Comparison of ENCODE assay signal across 10 cellular contexts in genomic region chr20:10179574-10180298, GRCh38. TPM values are rescaled to one million over a fixed set of nuclear protein-coding genes. Genes with fewer than 3 reads are reported as not detected.
DNase-seq lines count a peak whose midpoint lies in the region; ATAC-seq and TF ChIP-seq lines count a peak whose summit lies in the region.
"Had no signal": no experiment of that assay in that cellular context is flagged by ENCODE, and none has a peak within 500 bp of the region (broad histone marks: within the 10 kb centered on the region; RNA-seq: fewer than 3 reads in every experiment).

No MANE protein-coding gene starts in this region.

- CTCF ChIA-PET in HEK293T (lab: Yijun Ruan, JAX): interaction anchor here (1.0 to 1.6 kb wide), 4 partner anchors 10 to 299 kb away, joined by 3 to 4 read pairs (median 3); no protein-coding TSS in a partner anchor
- CTCF ChIA-PET in CD8-positive, alpha-beta T cell (lab: Charles Lee): interaction anchor here (0.6 kb wide), 1 partner anchor 279 kb away, joined by 3 read pairs; no protein-coding TSS in a partner anchor

- no peak overlapping the region for H3K4me3 Mint-ChIP-seq in CD8-positive, alpha-beta T cell
- H3K4me3 Mint-ChIP-seq: stimulated activated effector memory CD8-positive, alpha-beta T cell treated with anti-CD3 and anti-CD28 coated beads, Interleukin-12 subunit alpha, Interleukin-12 subunit beta, amount 100 ng/mL, for 72 hours had no signal

- H3K27ac Mint-ChIP-seq in CD8-positive, alpha-beta T cell: no peak overlapping the region
- H3K27ac Mint-ChIP-seq: stimulated activated effector memory CD8-positive, alpha-beta T cell treated with anti-CD3 and anti-CD28 coated beads, Interleukin-12 subunit alpha, Interleukin-12 subunit beta, amount 100 ng/mL, for 72 hours had no signal

- H3K4me1 ChIP-seq in CD8-positive, alpha-beta T cell (ENCODE audit: insufficient read depth, low read length): no peaks in the 10 kb centered on the region
- no peaks in the 10 kb centered on the region for H3K4me1 ChIP-seq in esophagus muscularis mucosa

- no peaks in the 10 kb centered on the region for H3K9me3 ChIP-seq in CD8-positive, alpha-beta T cell (ENCODE audit: low read length)
- H3K9me3 ChIP-seq in esophagus muscularis mucosa: no peaks in the 10 kb centered on the region

- no peak for TF ChIP-seq POLR2A in esophagus muscularis mucosa (IDR thresholded peaks at IDR 0.05; ENCODE audit: low read depth)

- TF ChIP-seq CTCF in WI38 (IDR thresholded peaks at IDR 0.05; ENCODE audit: low read depth, low read length) (peak; percentile 27; the same call in 1 of the 2 replicates), kidney epithelial cell (IDR thresholded peaks at IDR 0.05; ENCODE audit: insufficient read depth, low read length, poor library complexity, severe bottlenecking) (peak; percentile 54), esophagus muscularis mucosa (IDR thresholded peaks at IDR 0.05) (no peak)
- no peak for TF ChIP-seq CTCF in CD8-positive, alpha-beta T cell (IDR thresholded peaks at IDR 0.05)

- no peak overlapping the region for H3K4me3 ChIP-seq in WI38 (ENCODE audit: low read depth, low read length)
- H3K4me3 ChIP-seq in kidney epithelial cell (ENCODE audit: low read depth, low read length): no peak overlapping the region
- H3K4me3 ChIP-seq in CD8-positive, alpha-beta T cell (ENCODE audit: low read depth, low read length): no peak overlapping the region
- no peak overlapping the region for H3K4me3 ChIP-seq in esophagus muscularis mucosa

- no peaks in the 10 kb centered on the region for H3K4me1 Mint-ChIP-seq in CD8-positive, alpha-beta T cell (ENCODE audit: low read depth)
- H3K4me1 Mint-ChIP-seq: stimulated activated effector memory CD8-positive, alpha-beta T cell treated with anti-CD3 and anti-CD28 coated beads, Interleukin-12 subunit alpha, Interleukin-12 subunit beta, amount 100 ng/mL, for 72 hours had no signal

- H3K36me3 ChIP-seq in kidney epithelial cell (ENCODE audit: control insufficient read depth, insufficient read depth, low read length) (no peaks in the 10 kb centered on the region), esophagus muscularis mucosa (no peaks in the 10 kb centered on the region)
- H3K36me3 ChIP-seq in CD8-positive, alpha-beta T cell (ENCODE audit: insufficient read depth, low read length): no peaks in the 10 kb centered on the region

- TF ChIP-seq EP300 in esophagus muscularis mucosa (IDR thresholded peaks at IDR 0.05): no peak

- peak; percentile 52 for DNase-seq in D341Med (ENCODE audit: low spot score)
- peak; percentile 21 for DNase-seq in HEK293T (ENCODE audit: extremely low spot score)
- no peak for DNase-seq in kidney epithelial cell (ENCODE audit: low read depth)
- no peak for DNase-seq in T-helper 1 cell
- no peak for DNase-seq in CD8-positive, alpha-beta T cell
- DNase-seq in esophagus muscularis mucosa (ENCODE audit: extremely low spot score): no peak
- DNase-seq: NCI-H1048 had no signal

- POLR2A ChIA-PET in HEK293T (lab: Yijun Ruan, JAX): no interaction called here
- POLR2A ChIA-PET in CD8-positive, alpha-beta T cell (lab: Charles Lee): no interaction called here

- no peak for ATAC-seq in CD8-positive, alpha-beta T cell
- ATAC-seq in GM21576 (IDR thresholded peaks at IDR 0.05; ENCODE audit: unreplicated experiment): no peak
- ATAC-seq: stimulated activated effector memory CD8-positive, alpha-beta T cell treated with anti-CD3 and anti-CD28 coated beads, Interleukin-12 subunit alpha, Interleukin-12 subunit beta, amount 100 ng/mL, for 72 hours had no signal

- no peaks in the 10 kb centered on the region for H3K9me3 Mint-ChIP-seq in CD8-positive, alpha-beta T cell
- H3K9me3 Mint-ChIP-seq: stimulated activated effector memory CD8-positive, alpha-beta T cell treated with anti-CD3 and anti-CD28 coated beads, Interleukin-12 subunit alpha, Interleukin-12 subunit beta, amount 100 ng/mL, for 72 hours had no signal

- H3K27me3 ChIP-seq in kidney epithelial cell (ENCODE audit: control insufficient read depth, insufficient read depth, low read length) (no peaks in the 10 kb centered on the region), esophagus muscularis mucosa (no peaks in the 10 kb centered on the region)
- no peaks in the 10 kb centered on the region for H3K27me3 ChIP-seq in CD8-positive, alpha-beta T cell (ENCODE audit: insufficient read depth, low read length)

- H3K27me3 Mint-ChIP-seq in CD8-positive, alpha-beta T cell (ENCODE audit: low read depth): peaks cover 6% of the 10 kb centered on the region

- intact Hi-C loops in CD8-positive, alpha-beta T cell (cut with DNase I, micrococcal nuclease): no loop called here
- intact Hi-C loops in esophagus muscularis mucosa (cut with DNase I): no loop called here

- no peaks in the 10 kb centered on the region for H3K36me3 Mint-ChIP-seq in CD8-positive, alpha-beta T cell
- H3K36me3 Mint-ChIP-seq: stimulated activated effector memory CD8-positive, alpha-beta T cell treated with anti-CD3 and anti-CD28 coated beads, Interleukin-12 subunit alpha, Interleukin-12 subunit beta, amount 100 ng/mL, for 72 hours had no signal

- H3K27ac ChIP-seq in CD8-positive, alpha-beta T cell (ENCODE audit: low read depth, low read length): no peak overlapping the region
- no peak overlapping the region for H3K27ac ChIP-seq in esophagus muscularis mucosa (replicated peaks in 1 of 4)

- WGBS in esophagus muscularis mucosa: 78% methylated on average over 4 of the region's 4 CpGs

TF ChIP-seq in HEK293T, 16 proteins besides CTCF, POLR2A, EP300 and RAD21:
- TF ChIP-seq TARDBP (IDR thresholded peaks at IDR 0.05) (no peak), FOXK2 (IDR thresholded peaks at IDR 0.05) (no peak)
TF ChIP-seq in HEK293T: peak in this region for 0.

RNA-seq across cellular contexts. Expression of gene SNAP25, which starts 38.9 kb away (rescaled TPM):
- total RNA-seq in kidney epithelial cell: 0.62 and 1.0 TPM in 2 replicates
- not detected for total RNA-seq in CD8-positive, alpha-beta T cell
- total RNA-seq in esophagus muscularis mucosa: 1 to 10 TPM; 2.9 to 4.8 (median 3.9) TPM

Comparison
In these comparisons a context has a peak if more than half of its experiments do, and no peak if none do; other contexts are left out.
1. DNase-seq: peak in D341Med (single experiment) and HEK293T (single experiment); none in kidney epithelial cell (single experiment), T-helper 1 cell (0 of 5), CD8-positive, alpha-beta T cell (0 of 7) and esophagus muscularis mucosa (single experiment).
2. CTCF ChIP-seq: peak in WI38 (single experiment) and kidney epithelial cell (single experiment); none in CD8-positive, alpha-beta T cell (single experiment) and esophagus muscularis mucosa (0 of 3).